In the genomic region with DNA sequence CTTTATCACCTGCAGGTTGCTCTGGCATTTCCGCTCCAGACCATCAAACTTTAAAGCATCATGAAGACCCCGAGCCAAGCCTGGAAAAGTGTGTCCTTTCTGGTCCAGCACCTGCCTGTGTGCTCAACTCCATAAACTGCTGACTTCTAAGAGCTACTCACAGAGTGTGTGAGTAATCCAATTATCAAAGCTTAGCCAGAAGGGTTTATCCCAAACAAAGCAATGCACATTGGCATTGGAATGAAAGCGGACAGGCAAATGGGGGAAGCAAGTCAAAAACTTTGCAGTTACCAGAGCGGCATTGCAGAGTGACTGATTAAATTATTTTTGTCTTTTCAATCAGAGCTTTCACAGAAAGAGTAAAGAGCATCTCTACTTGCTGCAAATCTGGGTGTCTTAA, we compare ENCODE assay signal across 24 cellular contexts.
"Had no signal": no experiment of that assay in that cellular context is flagged by ENCODE, and none has a peak within 500 bp of the region (broad histone marks: within the 10 kb centered on the region; RNA-seq: fewer than 3 reads in every experiment).

No MANE protein-coding gene starts in this region.

- H3K4me1 ChIP-seq: sigmoid colon, testis, vagina had no signal

- ATAC-seq: activated CD8-positive, alpha-beta memory T cell treated with anti-CD3 and anti-CD28 coated beads, Interleukin-2, amount 10 ng/mL, durations not matched to agents 7 days and 5 days; activated CD8-positive, alpha-beta T cell treated with anti-CD3 and anti-CD28 coated beads for 36 hours; effector memory CD8-positive, alpha-beta T cell; esophagus mucosa; left ventricle myocardium superior; natural killer cell; stimulated activated naive B cell treated with anti-CD40 and anti-IgM and Interleukin-4, amounts not matched to agents 10 μg/mL and 1 μg/mL and 100 μg/mL, for 72 hours had no signal

- DNase-seq: activated CD4-positive, alpha-beta T cell treated with anti-CD3 and anti-CD28 coated beads, Interleukin-2, amount 10 ng/mL, durations not matched to agents 7 days and 5 days; activated CD4-positive, CD25-positive, alpha-beta regulatory T cell treated with anti-CD3 and anti-CD28 coated beads, Interleukin-2, amount 50 U/mL, for 72 hours; activated CD8-positive, alpha-beta memory T cell treated with anti-CD3 and anti-CD28 coated beads, Interleukin-2, amount 10 ng/mL, durations not matched to agents 7 days and 5 days; activated CD8-positive, alpha-beta T cell treated with anti-CD3 and anti-CD28 coated beads for 36 hours; activated gamma-delta T cell; anterior cingulate cortex; brain microvascular endothelial cell; caudate nucleus; dermis blood vessel endothelial cell; effector memory CD8-positive, alpha-beta T cell; glutamatergic neuron; hippocampal formation; kidney glomerular epithelial cell; left ventricle myocardium superior; midbrain; natural killer cell; sigmoid colon; stimulated activated CD4-positive, alpha-beta T cell treated with anti-CD3 and anti-CD28 coated beads, Interleukin-2, amount 100 ng/mL, for 48 hours; stimulated activated CD8-positive, alpha-beta memory T cell treated with anti-CD3 and anti-CD28 coated beads, Interleukin-4, amount 100 ng/mL, for 48 hours; stimulated activated naive B cell treated with anti-CD40 and anti-IgM and Interleukin-4, amounts not matched to agents 10 μg/mL and 1 μg/mL and 100 μg/mL, for 72 hours; testis had no signal

- H3K36me3 ChIP-seq: brain microvascular endothelial cell, sigmoid colon, vagina had no signal

- H3K27me3 ChIP-seq: brain microvascular endothelial cell, sigmoid colon, testis, vagina had no signal

- H3K27ac ChIP-seq: brain microvascular endothelial cell, sigmoid colon, testis, vagina, VCaP had no signal

- H3K4me3 ChIP-seq: sigmoid colon, testis, vagina had no signal

- H3K9me3 ChIP-seq: sigmoid colon, testis, vagina had no signal
